ENCODE assay signal across 1 cellular context in the genomic region with DNA sequence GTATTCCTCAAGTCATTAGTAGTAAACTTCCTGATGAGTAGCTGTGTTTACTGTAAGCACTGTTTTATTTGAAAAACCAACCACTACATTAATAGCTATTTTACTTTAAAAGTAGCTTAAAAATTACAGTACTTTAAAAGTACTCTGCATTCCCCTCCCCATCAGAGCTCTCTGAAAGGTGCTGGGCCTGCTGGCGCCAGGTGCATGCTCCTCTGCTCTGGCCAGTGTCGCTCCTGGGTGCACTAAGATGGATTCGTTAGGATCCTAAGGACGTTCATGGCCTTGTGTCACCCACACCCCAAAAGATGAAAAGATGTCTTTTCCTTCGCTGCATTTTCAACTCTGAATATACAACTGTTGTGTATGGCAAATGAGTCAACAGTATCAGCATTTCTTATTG.
A peak's percentile ranks its signal among the peaks of the same experiment; 100 is the strongest.
TF ChIP-seq lines count a peak whose summit lies in the region.

No MANE protein-coding gene starts in this region.

TF ChIP-seq in HepG2, 621 proteins besides CTCF, POLR2A, EP300 and RAD21:
- TF ChIP-seq RBM22 (optimal IDR thresholded peaks at IDR 0.05; ENCODE audit: low read length): peak; percentile 47
- no peak for TF ChIP-seq ZNF703 (CRISPR knock-in tag; IDR thresholded peaks at IDR 0.05; ENCODE audit: borderline replicate concordance)
- TF ChIP-seq MYC (CRISPR knock-in tag; IDR thresholded peaks at IDR 0.05; ENCODE audit: borderline replicate concordance): no peak
- no peak for TF ChIP-seq ZBTB7A (CRISPR knock-in tag; IDR thresholded peaks at IDR 0.05)
